In the genomic region with DNA sequence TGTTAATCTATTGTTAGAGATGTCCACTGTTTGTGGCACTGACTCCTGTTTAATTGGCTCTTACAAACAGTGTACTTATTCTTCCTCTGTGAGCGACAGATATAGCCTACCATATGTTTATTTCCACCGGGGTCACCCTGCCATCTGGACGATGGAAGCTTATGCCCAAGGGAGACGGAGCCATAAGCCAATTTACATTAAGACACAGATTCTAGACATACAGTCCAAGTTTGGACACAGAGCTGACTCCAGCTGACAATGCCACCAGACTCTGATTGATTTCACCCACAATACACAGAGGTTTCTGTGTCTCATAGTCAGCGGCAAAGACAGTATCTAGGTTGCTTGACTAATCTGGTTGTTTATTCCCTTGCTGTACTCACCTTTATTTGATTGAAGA, we compare ENCODE assay signal across 15 cellular contexts.
A peak's percentile ranks its signal among the peaks of the same experiment; 100 is the strongest.
DNase-seq lines count a peak whose midpoint lies in the region; ATAC-seq and TF ChIP-seq lines count a peak whose summit lies in the region.
"Had no signal": no experiment of that assay in that cellular context is flagged by ENCODE, and none has a peak within 500 bp of the region (broad histone marks: within the 10 kb centered on the region; RNA-seq: fewer than 3 reads in every experiment).

No MANE protein-coding gene starts in this region.

- DNase-seq in DMS 273 (lab: John Stamatoyannopoulos, UW; ENCODE audit: unreplicated experiment) (peak; percentile 86), NCI-H2227 treated with DMSO at 0.1 percent for 48 hours (lab: John Stamatoyannopoulos, UW) (peak; percentile 5), WERI-Rb-1 (peak; percentile 91), pons (ENCODE audit: low spot score) (peak; percentile 31), ureter (ENCODE audit: low spot score) (no peak), NCI-H2081 (lab: John Stamatoyannopoulos, UW) (no peak)
- DNase-seq: CD8-positive, alpha-beta T cell; EL; MG63; NCI-H1417 treated with DMSO at 0.1 percent for 48 hours; NCI-H1930; NCI-H748 treated with DMSO at 0.1 percent for 48 hours; SJCRH30 had no signal

- H3K4me3 ChIP-seq in WERI-Rb-1 (ENCODE audit: low read depth, low read length): peak overlapping the region; percentile 40
- H3K4me3 ChIP-seq: BLaER1, MG63, SJCRH30 had no signal

- ATAC-seq in HG02973 (IDR thresholded peaks at IDR 0.05; ENCODE audit: unreplicated experiment): no peak
- ATAC-seq: CD8-positive, alpha-beta T cell had no signal

- H3K27ac ChIP-seq in WERI-Rb-1: peak overlapping the region; percentile 89
- H3K27ac ChIP-seq: BLaER1, SJCRH30 had no signal

- peaks cover 3% of the 10 kb centered on the region for H3K9me3 ChIP-seq in WERI-Rb-1 (ENCODE audit: severe bottlenecking)
- H3K9me3 ChIP-seq: MG63, SJCRH30 had no signal

- no peaks in the 10 kb centered on the region for H3K27me3 ChIP-seq in WERI-Rb-1 (ENCODE audit: insufficient read depth, low read depth, severe bottlenecking)
- H3K27me3 ChIP-seq: BLaER1, MG63, SJCRH30 had no signal

- no peaks in the 10 kb centered on the region for H3K36me3 ChIP-seq in WERI-Rb-1
- H3K36me3 ChIP-seq: BLaER1, MG63, SJCRH30 had no signal

- TF ChIP-seq CTCF in WERI-Rb-1 (IDR thresholded peaks at IDR 0.05; ENCODE audit: low read depth, low read length): no peak

Comparison
In these comparisons a context has a peak if more than half of its experiments do, and no peak if none do; other contexts are left out.
1. DNase-seq: peak in DMS 273 (single experiment), NCI-H2227 treated with DMSO at 0.1 percent for 48 hours (single experiment), WERI-Rb-1 (single experiment) and pons (single experiment); none in ureter (single experiment) and NCI-H2081 (0 of 2).